9 cellular contexts compared by ENCODE assay signal in genomic region chr9:105341784-105342183, GRCh38.
DNase-seq lines count a peak whose midpoint lies in the region; ATAC-seq and FAIRE-seq lines count a peak whose summit lies in the region.
"Had no signal": no experiment of that assay in that cellular context is flagged by ENCODE, and none has a peak within 500 bp of the region (broad histone marks: within the 10 kb centered on the region; RNA-seq: fewer than 3 reads in every experiment).

No MANE protein-coding gene starts in this region.

- H3K4me1 Mint-ChIP-seq in activated T-cell treated with anti-CD3 and anti-CD28 coated beads, Interleukin-2, amount 50 U/mL, for 24 hours (ENCODE audit: low read depth): peaks cover 22% of the 10 kb centered on the region

- ATAC-seq in HG03571 (IDR thresholded peaks at IDR 0.05; ENCODE audit: unreplicated experiment): peak; percentile 65
- ATAC-seq: Panc1 had no signal

- no peak overlapping the region for H3K27ac Mint-ChIP-seq in activated T-cell treated with anti-CD3 and anti-CD28 coated beads, Interleukin-2, amount 50 U/mL, for 24 hours

- peaks cover 10% of the 10 kb centered on the region for H3K36me3 Mint-ChIP-seq in activated T-cell treated with anti-CD3 and anti-CD28 coated beads, Interleukin-2, amount 50 U/mL, for 24 hours (ENCODE audit: low read depth)

- H3K27me3 Mint-ChIP-seq in activated T-cell treated with anti-CD3 and anti-CD28 coated beads, Interleukin-2, amount 50 U/mL, for 24 hours: no peaks in the 10 kb centered on the region

- no peaks in the 10 kb centered on the region for H3K9me3 Mint-ChIP-seq in activated T-cell treated with anti-CD3 and anti-CD28 coated beads, Interleukin-2, amount 50 U/mL, for 24 hours

- in situ Hi-C loops in ACHN (cut with HindIII; ENCODE audit: low pct_ligation_motif_present, low pct_unique_long_range_greater_than_20kb, low sequenced_read_pairs): no loop called here

- no peak overlapping the region for H3K4me3 Mint-ChIP-seq in activated T-cell treated with anti-CD3 and anti-CD28 coated beads, Interleukin-2, amount 50 U/mL, for 24 hours

- FAIRE-seq in GM19239 (lab: Jason Lieb, UNC): peak; percentile 49
- FAIRE-seq in HTR-8/SVneo (lab: Jason Lieb, UNC): no peak

- DNase-seq in ACHN: peak; percentile 50
- no peak for DNase-seq in GM19239 (ENCODE audit: insufficient read length, low spot score)
- peak; percentile 64 for DNase-seq in fibroblast of gingiva (ENCODE audit: low read depth)
- no peak for DNase-seq in HTR-8/SVneo (ENCODE audit: insufficient read length, low spot score)
- DNase-seq in NCI-H226: no peak
- DNase-seq in NCI-H526 treated with DMSO at 0.1 percent for 48 hours (lab: John Stamatoyannopoulos, UW): no peak
- no peak for DNase-seq in activated T-cell treated with anti-CD3 and anti-CD28 coated beads, Interleukin-2, amount 50 U/mL, for 24 hours

Comparison
In these comparisons a context has a peak if more than half of its experiments do, and no peak if none do; other contexts are left out.
1. DNase-seq: peak in ACHN (single experiment) and fibroblast of gingiva (single experiment); none in GM19239 (single experiment), HTR-8/SVneo (single experiment), NCI-H226 (single experiment), NCI-H526 treated with DMSO at 0.1 percent for 48 hours (single experiment) and activated T-cell treated with anti-CD3 and anti-CD28 coated beads, Interleukin-2, amount 50 U/mL, for 24 hours (single experiment).